ENCODE assay signal across 25 cellular contexts in the genomic region with DNA sequence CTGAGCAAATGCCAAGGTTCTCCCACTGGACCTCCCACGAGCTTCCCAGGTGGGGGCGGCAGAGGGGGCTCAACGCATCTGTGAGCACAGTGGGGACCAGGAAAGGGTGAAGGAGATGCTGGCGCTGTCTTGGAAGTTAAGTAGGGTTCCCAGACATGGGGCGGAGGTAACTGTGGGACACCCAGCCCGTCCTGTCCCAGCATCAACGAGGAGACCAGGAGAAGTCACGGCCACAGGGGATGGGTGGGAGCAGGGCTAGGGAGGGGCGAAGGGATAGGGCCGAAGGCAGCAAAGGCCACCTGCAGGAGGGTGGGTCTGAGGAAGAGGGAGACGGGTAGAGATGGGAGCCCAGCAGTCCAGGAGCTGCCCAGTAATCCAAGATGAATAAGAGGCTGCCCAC.
"Had no signal": no experiment of that assay in that cellular context is flagged by ENCODE, and none has a peak within 500 bp of the region (broad histone marks: within the 10 kb centered on the region; RNA-seq: fewer than 3 reads in every experiment).

No MANE protein-coding gene starts in this region.

- FAIRE-seq: HTR-8/SVneo, K562 had no signal

- H3K9ac ChIP-seq: KMS-11, SK-N-SH had no signal

- ATAC-seq: K562, Panc1, PC-3, T-cell had no signal

- H3K4me3 Mint-ChIP-seq: IgD-negative memory B cell, T-cell had no signal

- H3K4me1 Mint-ChIP-seq: IgD-negative memory B cell, T-cell had no signal

- DNase-seq: Kasumi-1, MM.1S, NCI-H1105, NCI-H1417, NCI-H1436 treated with DMSO at 0.1 percent for 48 hours, NCI-H1694, NCI-H1930, NCI-H2081 treated with DMSO at 0.1 percent for 48 hours, NCI-H2171, NCI-H226, NCI-H510A, NCI-H524 treated with DMSO at 0.1 percent for 48 hours, NCI-H774, PC-3, SHP77, SK-N-SH, SW 1271, T-cell had no signal

- H3K9me3 Mint-ChIP-seq: IgD-negative memory B cell, T-cell had no signal

- H3K9me3 ChIP-seq: SK-N-SH had no signal

- H3K27ac Mint-ChIP-seq: IgD-negative memory B cell, T-cell had no signal

- H3K36me3 Mint-ChIP-seq: T-cell had no signal

- H3K27ac ChIP-seq: HL-60, KMS-11, RWPE1 had no signal

- H3K4me3 ChIP-seq: K562 had no signal
